In genomic region chr16:19885456-19886060, GRCh38 we compare ENCODE assay signal across 10 cellular contexts. TPM values are rescaled to one million over a fixed set of nuclear protein-coding genes. Genes with fewer than 3 reads are reported as not detected.
DNase-seq lines count a peak whose midpoint lies in the region; ATAC-seq, FAIRE-seq and TF ChIP-seq lines count a peak whose summit lies in the region.
"Had no signal": no experiment of that assay in that cellular context is flagged by ENCODE, and none has a peak within 500 bp of the region (broad histone marks: within the 10 kb centered on the region; RNA-seq: fewer than 3 reads in every experiment).

No MANE protein-coding gene starts in this region.

- H4K20me1 ChIP-seq in HepG2 (ENCODE audit: insufficient read depth, low read length) = no peaks in the 10 kb centered on the region; the same call in 1 of the 2 replicates

- peak; percentile 15 for ATAC-seq in body of pancreas
- peak; percentile 38 for ATAC-seq in HepG2
- no peak for ATAC-seq in HG02642 (IDR thresholded peaks at IDR 0.05; ENCODE audit: poor library complexity, unreplicated experiment)

- H3K36me3 ChIP-seq in body of pancreas (replicated peaks in 1 of 2; ENCODE audit: insufficient read depth in 1 of 2, low read depth in 2 of 2) (no peaks in the 10 kb centered on the region), HepG2 (replicated peaks in 1 of 2; ENCODE audit: control insufficient read depth in 1 of 2, insufficient read depth in 2 of 2, low read length in 2 of 2) (no peaks in the 10 kb centered on the region), subcutaneous abdominal adipose tissue (ENCODE audit: control insufficient read depth in 5 of 5, insufficient read depth in 5 of 5, low read length in 5 of 5) (no peaks in the 10 kb centered on the region)

- no peaks in the 10 kb centered on the region for H3K79me2 ChIP-seq in HepG2 (ENCODE audit: insufficient read depth, low read length)

- peak in 1 of 7 experiments; percentile 0 for TF ChIP-seq CTCF in body of pancreas (IDR thresholded peaks at IDR 0.05)
- 0 out of 2 replicates have a peak, but pooled peaks have one; percentile 2 for TF ChIP-seq CTCF in HepG2 (CRISPR knock-in tag; IDR thresholded peaks at IDR 0.05)

- no peak overlapping the region for H3K4me3 ChIP-seq in body of pancreas
- peak overlapping the region in 1 of 3 experiments; percentile 74; a peak in 1 of 6 replicates for H3K4me3 ChIP-seq in HepG2 (replicated peaks in 1 of 3; ENCODE audit: insufficient read depth in 1 of 3, low read depth in 2 of 3, low read length in 3 of 3)
- H3K4me3 ChIP-seq in subcutaneous abdominal adipose tissue (ENCODE audit: low read depth in 1 of 5, low read length in 5 of 5) = peak overlapping the region; percentile 65 to 83 (median 76)

- no peak overlapping the region for H2AFZ ChIP-seq in HepG2 (ENCODE audit: low read length)

- in situ Hi-C loops in HepG2 (cut with HindIII; ENCODE audit: extremely low pct_ligation_motif_present, low pct_unique_long_range_greater_than_20kb) = loop anchor here (5.0 kb wide), 2 partner anchors 168 to 283 kb away; partner anchors contain the start of genes IQCK and KNOP1

- no peak for FAIRE-seq in HepG2 (lab: Jason Lieb, UNC)

- H3K4me1 ChIP-seq in body of pancreas (peaks cover 22% of the 10 kb centered on the region), HepG2 (ENCODE audit: insufficient read depth, low read length) (peaks cover 25% of the 10 kb centered on the region), subcutaneous abdominal adipose tissue (ENCODE audit: control insufficient read depth in 5 of 5, insufficient read depth in 5 of 5, low read length in 5 of 5) (peaks cover under 1 to 46% (median 45%) of the 10 kb centered on the region in 5 donors)

- WGBS in body of pancreas, 2 donors = 31 to 40% methylated on average over 20 to 41 of the region's 41 CpGs
- 82% methylated on average over 41 of the region's 41 CpGs for WGBS in HepG2 (ENCODE audit: low lambda C conversion rate)

- H3K27me3 ChIP-seq in body of pancreas = no peaks in the 10 kb centered on the region
- H3K27me3 ChIP-seq in HepG2 (ENCODE audit: control insufficient read depth in 1 of 2, insufficient read depth in 2 of 2, low read length in 2 of 2) = peaks cover 11 to 36% of the 10 kb centered on the region in 2 experiments
- H3K27me3 ChIP-seq in subcutaneous abdominal adipose tissue (ENCODE audit: control insufficient read depth in 5 of 5, insufficient read depth in 4 of 5, low read length in 5 of 5) = peaks cover 0 to 19% (median 3%) of the 10 kb centered on the region in 5 donors

- no peak overlapping the region for H3K9ac ChIP-seq in HepG2 (ENCODE audit: insufficient read depth, low read depth, low read length)
- H3K9ac ChIP-seq in subcutaneous abdominal adipose tissue (ENCODE audit: low read length in 5 of 5) = peak overlapping the region in 2 of 5 donors; percentile 49 to 68

- intact Hi-C loops in body of pancreas (cut with DNase I) (loop anchor here (5.0 kb wide), 1 partner anchor 283 kb away; no protein-coding TSS in a partner anchor), HepG2 (cut with micrococcal nuclease; ENCODE audit: unreplicated experiment) (loop anchor here (1.0 to 5.0 kb wide), 4 partner anchors 168 to 326 kb away; partner anchors contain the start of genes IQCK and KNOP1)

- H3K9me3 ChIP-seq in body of pancreas (no peaks in the 10 kb centered on the region), HepG2 (ENCODE audit: low read length) (no peaks in the 10 kb centered on the region), subcutaneous abdominal adipose tissue (ENCODE audit: control insufficient read depth in 5 of 5, low read length in 5 of 5) (peaks cover 0 to under 1% (median 0%) of the 10 kb centered on the region in 5 donors)

- CTCF ChIA-PET in HepG2 (lab: Yijun Ruan, JAX; ENCODE audit: low intra/inter-chr PET ratio, low total read pairs) = interaction anchor here (1.0 to 5.7 kb wide), 6 partner anchors 226 to 326 kb away, joined by 3 to 234 read pairs (median 10); no protein-coding TSS in a partner anchor

- H3K4me2 ChIP-seq in HepG2 (ENCODE audit: low read depth, low read length) = peak overlapping the region; percentile 89

- TF ChIP-seq POLR2A in body of pancreas (IDR thresholded peaks at IDR 0.05) (no peak), HepG2 (IDR thresholded peaks at IDR 0.05; ENCODE audit: insufficient read depth in 1 of 2, low read depth in 2 of 2, low read length in 2 of 2) (no peak)

- BruUV-seq in HepG2 (replicated peaks; lab: Mats Ljungman, UMichigan) = no TSS peak

- TF ChIP-seq EP300 in HepG2 (IDR thresholded peaks at IDR 0.05; ENCODE audit: low read depth in 2 of 2, low read length in 2 of 2) (no peak), HepG2 (CRISPR knock-in tag; IDR thresholded peaks at IDR 0.05; ENCODE audit: borderline replicate concordance) (no peak)

- H3K27ac ChIP-seq in body of pancreas (peak overlapping the region in 2 of 4 donors; percentile 23 to 46), HepG2 (ENCODE audit: extremely low read length, insufficient read depth, low read length) (no peak overlapping the region), subcutaneous abdominal adipose tissue (ENCODE audit: low read depth, low read length) (no peak overlapping the region)
- H3K27ac ChIP-seq: 22Rv1, HL-60 had no signal

- POLR2A ChIA-PET in HepG2 (lab: Yijun Ruan, JAX) = no interaction called here

- TF ChIP-seq RAD21 in HepG2 (CRISPR knock-in tag; IDR thresholded peaks at IDR 0.05) = no peak

- DNase-seq in DMS 273 (lab: John Stamatoyannopoulos, UW; ENCODE audit: unreplicated experiment) = peak; percentile 30
- no peak for DNase-seq in DMS 273 treated with DMSO at 0.1 percent for 48 hours (lab: John Stamatoyannopoulos, UW)
- DNase-seq in body of pancreas = peak; percentile 33 to 62 (median 42)
- DNase-seq in HepG2 (ENCODE audit: low spot score) = no peak
- no peak for DNase-seq in hepatic stellate cell (ENCODE audit: low spot score)
- DNase-seq in cerebellar cortex (ENCODE audit: low spot score) = no peak

TF ChIP-seq in HepG2, 621 proteins besides CTCF, POLR2A, EP300 and RAD21 (continues in another document):
- no peak for TF ChIP-seq HDAC1 (CRISPR knock-in tag; IDR thresholded peaks at IDR 0.05)
- no peak for TF ChIP-seq ZNF773 (CRISPR knock-in tag; IDR thresholded peaks at IDR 0.05; ENCODE audit: borderline replicate concordance)
- TF ChIP-seq ZNF629 (CRISPR knock-in tag; conservative IDR thresholded peaks at IDR 0.05) = no peak
- TF ChIP-seq FOXO4 (CRISPR knock-in tag; conservative IDR thresholded peaks at IDR 0.05) = no peak
- 0 out of 2 replicates have a peak, but pooled peaks have one; percentile 15 for TF ChIP-seq ZNF550 (CRISPR knock-in tag; IDR thresholded peaks at IDR 0.05; ENCODE audit: borderline replicate concordance)
- TF ChIP-seq, protein P1, sequence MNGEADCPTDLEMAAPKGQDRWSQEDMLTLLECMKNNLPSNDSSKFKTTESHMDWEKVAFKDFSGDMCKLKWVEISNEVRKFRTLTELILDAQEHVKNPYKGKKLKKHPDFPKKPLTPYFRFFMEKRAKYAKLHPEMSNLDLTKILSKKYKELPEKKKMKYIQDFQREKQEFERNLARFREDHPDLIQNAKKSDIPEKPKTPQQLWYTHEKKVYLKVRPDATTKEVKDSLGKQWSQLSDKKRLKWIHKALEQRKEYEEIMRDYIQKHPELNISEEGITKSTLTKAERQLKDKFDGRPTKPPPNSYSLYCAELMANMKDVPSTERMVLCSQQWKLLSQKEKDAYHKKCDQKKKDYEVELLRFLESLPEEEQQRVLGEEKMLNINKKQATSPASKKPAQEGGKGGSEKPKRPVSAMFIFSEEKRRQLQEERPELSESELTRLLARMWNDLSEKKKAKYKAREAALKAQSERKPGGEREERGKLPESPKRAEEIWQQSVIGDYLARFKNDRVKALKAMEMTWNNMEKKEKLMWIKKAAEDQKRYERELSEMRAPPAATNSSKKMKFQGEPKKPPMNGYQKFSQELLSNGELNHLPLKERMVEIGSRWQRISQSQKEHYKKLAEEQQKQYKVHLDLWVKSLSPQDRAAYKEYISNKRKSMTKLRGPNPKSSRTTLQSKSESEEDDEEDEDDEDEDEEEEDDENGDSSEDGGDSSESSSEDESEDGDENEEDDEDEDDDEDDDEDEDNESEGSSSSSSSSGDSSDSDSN (CRISPR knock-in tag; IDR thresholded peaks at IDR 0.05) = no peak
- TF ChIP-seq NR2F2 (IDR thresholded peaks at IDR 0.05; ENCODE audit: borderline replicate concordance, low read depth) = no peak

RNA-seq across cellular contexts. Expression of gene GPRC5B, which starts 0.9 kb away (rescaled TPM):
- 10 to 100 TPM; 27.7 to 31.6 TPM for total RNA-seq in body of pancreas
- total RNA-seq in HepG2 (2016; rRNA removed; fragmentation: Illumina TruSeq; extraction: Trizol) = 0.24 and 0.53 TPM in 2 replicates
- not detected in 2 replicates for total RNA-seq in HepG2 (2016; cell fraction: cytosol; rRNA removed; fragmentation: Illumina TruSeq; extraction: Trizol; ENCODE audit: low read depth)
- total RNA-seq in HepG2 (2016; cell fraction: insoluble cytoplasmic fraction; rRNA removed; fragmentation: Illumina TruSeq; extraction: Trizol) = 0.16 and 0.37 TPM in 2 replicates
- total RNA-seq in HepG2 (2016; cell fraction: membrane; rRNA removed; fragmentation: Illumina TruSeq; extraction: Trizol) = 0.10 and 0.15 TPM in 2 replicates
- 0.19 and 0.25 TPM in 2 replicates for total RNA-seq in HepG2 (2016; cell fraction: nucleus; rRNA removed; fragmentation: Illumina TruSeq; extraction: Trizol)
- polyA plus RNA-seq in HepG2 (2011; rRNA removed) = 0.46 and 0.52 TPM in 2 replicates
- 0.58 and 0.77 TPM in 2 replicates for polyA plus RNA-seq in HepG2 (2011; cell fraction: cytosol; rRNA removed)
- 0.24 and 0.72 TPM in 2 replicates for polyA plus RNA-seq in HepG2 (2011; cell fraction: nucleus; rRNA removed)
- 0.30 and 0.51 TPM in 2 replicates for polyA plus RNA-seq in HepG2 (2012)
- 0.07 and 0.14 TPM in 2 replicates for polyA plus RNA-seq in HepG2 (2016; cell fraction: cytosol; fragmentation: Illumina TruSeq; extraction: Trizol; ENCODE audit: low read depth)
- polyA plus RNA-seq in HepG2 (2016; cell fraction: insoluble cytoplasmic fraction; fragmentation: Illumina TruSeq; extraction: Trizol; ENCODE audit: low read depth) = 0.40 and 0.56 TPM in 2 replicates
- polyA plus RNA-seq in HepG2 (2016; cell fraction: membrane; fragmentation: Illumina TruSeq; extraction: Trizol; ENCODE audit: low read depth) = 0.20 and 0.35 TPM in 2 replicates
- polyA plus RNA-seq in HepG2 (2016; cell fraction: nucleus; fragmentation: Illumina TruSeq; extraction: Trizol; ENCODE audit: insufficient read depth, low read depth) = 1.8 and 2.0 TPM in 2 replicates
- polyA minus RNA-seq in HepG2 (2011; rRNA and poly(A)+ RNA removed; ENCODE audit: low replicate concordance) = 0.96 and 1.9 TPM in 2 replicates
- 0.44 and 0.59 TPM in 2 replicates for polyA minus RNA-seq in HepG2 (2011; cell fraction: cytosol; rRNA and poly(A)+ RNA removed)
- 0.26 and 0.75 TPM in 2 replicates for polyA minus RNA-seq in HepG2 (2011; cell fraction: nucleus; rRNA and poly(A)+ RNA removed)

Comparison
In these comparisons a context has a peak if more than half of its experiments do, and no peak if none do; other contexts are left out.
1. DNase-seq: peak in DMS 273 (single experiment) and body of pancreas (4 of 4); none in DMS 273 treated with DMSO at 0.1 percent for 48 hours (single experiment), HepG2 (single experiment), hepatic stellate cell (single experiment) and cerebellar cortex (single experiment).
2. H3K4me3 ChIP-seq: peak in subcutaneous abdominal adipose tissue (5 of 5); none in body of pancreas (0 of 2).
3. RNA of gene GPRC5B, which starts 0.9 kb away (total RNA-seq): 27.7 to 31.6 TPM in body of pancreas; 0.10 to 0.53 TPM in HepG2; every median in the first group is over 10 times any median in the second.